In genomic region chr15:35288580-35288979, GRCh38 we compare ENCODE assay signal across 20 cellular contexts.
"Had no signal": no experiment of that assay in that cellular context is flagged by ENCODE, and none has a peak within 500 bp of the region (broad histone marks: within the 10 kb centered on the region; RNA-seq: fewer than 3 reads in every experiment).

No MANE protein-coding gene starts in this region.

- H3K9me3 Mint-ChIP-seq: T-helper 2 cell treated with Interferon-gamma antibody and Interleukin-4, amounts not matched to agents 5 μg/mL and 100 μg/mL, for 36 hours had no signal

- H3K27me3 Mint-ChIP-seq: activated naive CD8-positive, alpha-beta T cell treated with anti-CD3 and anti-CD28 coated beads for 36 hours; effector memory CD8-positive, alpha-beta T cell; T-cell had no signal

- H3K36me3 Mint-ChIP-seq: brain, T-cell had no signal

- H3K4me1 Mint-ChIP-seq: activated naive CD8-positive, alpha-beta T cell treated with anti-CD3 and anti-CD28 coated beads for 36 hours; naive thymus-derived CD8-positive, alpha-beta T cell; T-cell had no signal

- H3K27ac Mint-ChIP-seq: activated naive CD4-positive, alpha-beta T cell treated with anti-CD3 and anti-CD28 coated beads for 36 hours; activated naive CD8-positive, alpha-beta T cell treated with anti-CD3 and anti-CD28 coated beads for 36 hours; activated T-cell treated with anti-CD3 and anti-CD28 coated beads, Interleukin-2, amount 50 U/mL, for 72 hours; effector memory CD8-positive, alpha-beta T cell; naive thymus-derived CD8-positive, alpha-beta T cell; T-cell; T-helper 2 cell treated with Interferon-gamma antibody and Interleukin-4, amounts not matched to agents 5 μg/mL and 100 μg/mL, for 36 hours had no signal

- DNase-seq: activated CD4-positive, alpha-beta T cell treated with anti-CD3 and anti-CD28 coated beads for 4 hours; activated CD4-positive, alpha-beta T cell treated with anti-CD3 and anti-CD28 coated beads, Interleukin-2, amount 50 U/mL, for 4 hours; activated naive CD4-positive, alpha-beta T cell treated with anti-CD3 and anti-CD28 coated beads for 36 hours; activated naive CD8-positive, alpha-beta T cell treated with anti-CD3 and anti-CD28 coated beads for 36 hours; activated T-cell treated with anti-CD3 and anti-CD28 coated beads for 4 hours; activated T-cell treated with anti-CD3 and anti-CD28 coated beads, Interleukin-2, amount 50 U/mL, for 72 hours; effector memory CD8-positive, alpha-beta T cell; left cardiac atrium; left ventricle myocardium superior; naive thymus-derived CD8-positive, alpha-beta T cell; posterior cingulate gyrus; right lobe of liver; stimulated activated CD4-positive, alpha-beta T cell treated with anti-CD3 and anti-CD28 coated beads, Interleukin-12 subunit alpha, Interleukin-12 subunit beta, amount 100 ng/mL, for 4 hours; stimulated activated CD4-positive, alpha-beta T cell treated with anti-CD3 and anti-CD28 coated beads, Interleukin-4, amount 100 ng/mL, for 1 hour; stimulated activated naive CD8-positive, alpha-beta T cell treated with anti-CD3 and anti-CD28 coated beads, Interleukin-15, Interleukin-2, amounts not matched to agents 100 U/mL and 50 U/mL, for 24 hours; T-cell; transverse colon had no signal

- ATAC-seq: activated T-cell treated with anti-CD3 and anti-CD28 coated beads, Interleukin-2, amount 50 U/mL, for 72 hours; effector memory CD8-positive, alpha-beta T cell; gastroesophageal sphincter; naive thymus-derived CD8-positive, alpha-beta T cell; stimulated activated naive CD8-positive, alpha-beta T cell treated with anti-CD3 and anti-CD28 coated beads, Interleukin-15, Interleukin-2, amounts not matched to agents 100 U/mL and 50 U/mL, for 24 hours; T-cell had no signal

- H3K4me3 Mint-ChIP-seq: activated naive CD4-positive, alpha-beta T cell treated with anti-CD3 and anti-CD28 coated beads for 36 hours; activated naive CD8-positive, alpha-beta T cell treated with anti-CD3 and anti-CD28 coated beads for 36 hours; activated T-cell treated with anti-CD3 and anti-CD28 coated beads, Interleukin-2, amount 50 U/mL, for 72 hours; brain; effector memory CD8-positive, alpha-beta T cell; naive thymus-derived CD8-positive, alpha-beta T cell; T-cell; T-helper 2 cell treated with Interferon-gamma antibody and Interleukin-4, amounts not matched to agents 5 μg/mL and 100 μg/mL, for 36 hours had no signal
